23 cellular contexts compared by ENCODE assay signal in genomic region chr2:104091894-104092293, GRCh38.
DNase-seq lines count a peak whose midpoint lies in the region; ATAC-seq, FAIRE-seq and TF ChIP-seq lines count a peak whose summit lies in the region.
"Had no signal": no experiment of that assay in that cellular context is flagged by ENCODE, and none has a peak within 500 bp of the region (broad histone marks: within the 10 kb centered on the region; RNA-seq: fewer than 3 reads in every experiment).

No MANE protein-coding gene starts in this region.

- H3K27me3 ChIP-seq in NT2/D1 (ENCODE audit: insufficient read depth, insufficient read length) (no peaks in the 10 kb centered on the region), H1 (replicated peaks in 1 of 4; ENCODE audit: control insufficient read depth in 3 of 4, extremely low read depth in 1 of 4, insufficient read depth in 3 of 4, low read length in 3 of 4) (no peaks in the 10 kb centered on the region), testis (no peaks in the 10 kb centered on the region), gastroesophageal sphincter (no peaks in the 10 kb centered on the region)
- H3K27me3 ChIP-seq: BE2C had no signal

- no peak overlapping the region for H4K8ac ChIP-seq in H1 (ENCODE audit: extremely low read depth, insufficient read depth, low read length)

- H3K4me2 ChIP-seq in H1 (ENCODE audit: insufficient read depth in 1 of 2, low read depth in 2 of 2, low read length in 2 of 2) = peak overlapping the region in 1 of 2 experiments; percentile 26; a peak in 1 of 4 replicates

- no peaks in the 10 kb centered on the region for H3K36me3 ChIP-seq in NT2/D1 (ENCODE audit: insufficient read depth, insufficient read length, low read length)
- H3K36me3 ChIP-seq in H1 (ENCODE audit: control insufficient read depth in 2 of 4, insufficient read depth in 4 of 4, low read length in 3 of 4) = no peaks in the 10 kb centered on the region
- no peaks in the 10 kb centered on the region for H3K36me3 ChIP-seq in testis (ENCODE audit: low read depth, missing control alignments)
- H3K36me3 ChIP-seq in gastroesophageal sphincter = no peaks in the 10 kb centered on the region
- H3K36me3 ChIP-seq: BE2C, HAP-1 had no signal

- no peak for TF ChIP-seq CTCF in H1 (IDR thresholded peaks at IDR 0.05; ENCODE audit: control extremely low read depth in 1 of 3, insufficient read depth in 1 of 3, low read depth in 1 of 3, low read length in 3 of 3)
- TF ChIP-seq CTCF in testis (IDR thresholded peaks at IDR 0.05) = no peak
- TF ChIP-seq CTCF in gastroesophageal sphincter (IDR thresholded peaks at IDR 0.05) = no peak
- TF ChIP-seq CTCF in foreskin fibroblast (IDR thresholded peaks at IDR 0.05; ENCODE audit: low read depth, low read length) = no peak

- no peak overlapping the region for H3K4ac ChIP-seq in H1 (replicated peaks; ENCODE audit: insufficient read length, low read depth, low read length)

- H2AFZ ChIP-seq in H1 (ENCODE audit: low read length) = peak overlapping the region; percentile 2; the same call in 1 of the 2 replicates

- H3K4me3 ChIP-seq in NT2/D1 (ENCODE audit: insufficient read length, low read depth) = no peak overlapping the region
- H3K4me3 ChIP-seq in H1 (ENCODE audit: extremely low read depth in 1 of 4, insufficient read depth in 2 of 4, low read depth in 3 of 4, low read length in 4 of 4) = no peak overlapping the region
- no peak overlapping the region for H3K4me3 ChIP-seq in testis
- no peak overlapping the region for H3K4me3 ChIP-seq in gastroesophageal sphincter
- no peak overlapping the region for H3K4me3 ChIP-seq in foreskin fibroblast (ENCODE audit: low read depth in 1 of 2, low read length in 2 of 2)
- H3K4me3 ChIP-seq: GM12878, HAP-1 had no signal

- H3K79me1 ChIP-seq in H1 (ENCODE audit: low read depth, low read length) = no peaks in the 10 kb centered on the region

- no peak overlapping the region for H2BK15ac ChIP-seq in H1 (ENCODE audit: low read length)

- H4K91ac ChIP-seq in H1 (replicated peaks; ENCODE audit: insufficient read length, low read length) = no peak overlapping the region

- no peak overlapping the region for H3K23ac ChIP-seq in H1 (ENCODE audit: insufficient read length)

- TF ChIP-seq RAD21 in H1 (IDR thresholded peaks at IDR 0.05 in 1 of 2, conservative IDR thresholded peaks at IDR 0.05 in 1 of 2; ENCODE audit: low read depth in 2 of 2, low read length in 2 of 2) = no peak

- no peak for ATAC-seq in GM21825 (IDR thresholded peaks at IDR 0.05; ENCODE audit: unreplicated experiment)
- ATAC-seq in gastroesophageal sphincter = no peak
- ATAC-seq: GM12878 had no signal

- CTCF ChIA-PET in H1 (lab: Charles Lee; ENCODE audit: partially characterized antibody) = no interaction called here

- TF ChIP-seq POLR2A in H1 (IDR thresholded peaks at IDR 0.05; ENCODE audit: control extremely low read depth in 1 of 2, low read depth in 2 of 2, low read length in 2 of 2) (no peak), testis (IDR thresholded peaks at IDR 0.05) (no peak), gastroesophageal sphincter (IDR thresholded peaks at IDR 0.05) (no peak)

- H4K5ac ChIP-seq in H1 (ENCODE audit: insufficient read length, low read depth, low read length) = no peak overlapping the region

- no peaks in the 10 kb centered on the region for H3K4me1 ChIP-seq in NT2/D1 (ENCODE audit: insufficient read depth, insufficient read length)
- H3K4me1 ChIP-seq in H1 (replicated peaks in 1 of 4; ENCODE audit: control insufficient read depth in 3 of 4, insufficient read depth in 4 of 4, low read length in 3 of 4) = peaks cover 0 to 3% (median under 1%) of the 10 kb centered on the region in 4 experiments; a peak in 3 of 7 replicates
- H3K4me1 ChIP-seq in testis = no peaks in the 10 kb centered on the region
- no peaks in the 10 kb centered on the region for H3K4me1 ChIP-seq in gastroesophageal sphincter
- H3K4me1 ChIP-seq: BE2C, HAP-1 had no signal

- no peak overlapping the region for H2BK20ac ChIP-seq in H1 (ENCODE audit: low read length)

- intact Hi-C loops in testis (cut with DNase I; ENCODE audit: low total_unique reads) = no loop called here

- no peak overlapping the region for H2BK120ac ChIP-seq in H1 (replicated peaks; ENCODE audit: low read depth, low read length)

- no peak overlapping the region for H3K27ac ChIP-seq in H1 (ENCODE audit: low read depth, low read length)
- peak overlapping the region; percentile 37 to 51 for H3K27ac ChIP-seq in testis
- no peak overlapping the region for H3K27ac ChIP-seq in gastroesophageal sphincter
- H3K27ac ChIP-seq: HL-60 had no signal

- H3K79me2 ChIP-seq in H1 (ENCODE audit: control insufficient read depth in 1 of 2, insufficient read depth in 2 of 2, low read length in 2 of 2) = no peaks in the 10 kb centered on the region

- H3K18ac ChIP-seq in H1 (ENCODE audit: extremely low read depth, low read length) = no peak overlapping the region

- POLR2A ChIA-PET in H1 (lab: Charles Lee; ENCODE audit: partially characterized antibody) = no interaction called here

- H2BK5ac ChIP-seq in H1 (ENCODE audit: low read depth, low read length) = no peak overlapping the region

- H3K9me3 ChIP-seq in NT2/D1 (ENCODE audit: insufficient read depth, low read length) (no peaks in the 10 kb centered on the region; the same call in 1 of the 2 replicates), H1 (ENCODE audit: insufficient read depth in 2 of 2, low read depth in 1 of 2, low read length in 1 of 2) (peaks cover 2 to 6% of the 10 kb centered on the region in 2 experiments; a peak in 2 of 4 replicates), testis (no peaks in the 10 kb centered on the region), gastroesophageal sphincter (no peaks in the 10 kb centered on the region)
- H3K9me3 ChIP-seq: BE2C, HAP-1 had no signal

- DNase-seq in NT2/D1 (ENCODE audit: low read depth, low spot score) (peak; percentile 32), H1 (ENCODE audit: low read depth in 1 of 2, low spot score in 2 of 2) (no peak), iPS-NIHi11 (ENCODE audit: low spot score) (peak; percentile 21), testis (peak; percentile 37), foreskin fibroblast (no peak)
- no peak for DNase-seq in central memory CD4-positive, alpha-beta T cell
- DNase-seq: ACHN; BE2C; C1 segment of cervical spinal cord; CD4-positive, CD25-positive, alpha-beta regulatory T cell; CD8-positive, alpha-beta memory T cell; COR-L47; DMS 273 treated with DMSO at 0.1 percent for 48 hours; DMS53; DND-41; EL; KBM-7 had no signal

- no peaks in the 10 kb centered on the region for H4K20me1 ChIP-seq in H1 (replicated peaks in 1 of 2; ENCODE audit: control insufficient read depth in 1 of 2, insufficient read depth in 2 of 2, low read length in 2 of 2)

- no peak overlapping the region for H3K14ac ChIP-seq in H1 (ENCODE audit: insufficient read length)

- TF ChIP-seq EP300 in H1 (IDR thresholded peaks at IDR 0.05; ENCODE audit: borderline replicate concordance in 1 of 2, low read depth in 2 of 2, low read length in 2 of 2) = no peak
- no peak for TF ChIP-seq EP300 in gastroesophageal sphincter (IDR thresholded peaks at IDR 0.05)

- no peak overlapping the region for H3K56ac ChIP-seq in H1 (replicated peaks; ENCODE audit: insufficient read length, low read depth, low read length)

- H3K9ac ChIP-seq in NT2/D1 (ENCODE audit: insufficient read length, low read depth) = no peak overlapping the region
- H3K9ac ChIP-seq in H1 (replicated peaks in 1 of 4; ENCODE audit: extremely low read depth in 1 of 4, low read depth in 3 of 4, low read length in 3 of 4) = no peak overlapping the region

- H2BK12ac ChIP-seq in H1 (ENCODE audit: low read depth, low read length) = no peak overlapping the region

- no peak overlapping the region for H2AK5ac ChIP-seq in H1 (ENCODE audit: low read depth, low read length)

- FAIRE-seq in H1 (lab: Jason Lieb, UNC) = peak; percentile 36
- FAIRE-seq: A204.1, GM12878 had no signal

- no peaks in the 10 kb centered on the region for H3K23me2 ChIP-seq in H1 (ENCODE audit: low read depth, low read length)

TF ChIP-seq in H1, 55 proteins besides CTCF, POLR2A, EP300 and RAD21:
- no peak for TF ChIP-seq USF2 (IDR thresholded peaks at IDR 0.05; ENCODE audit: low read length)
- peak; percentile 42 for TF ChIP-seq NANOG (IDR thresholded peaks at IDR 0.05; ENCODE audit: insufficient read depth, low read depth, low read length, poor library complexity, severe bottlenecking)
- no peak for TF ChIP-seq KDM5A (IDR thresholded peaks at IDR 0.05; ENCODE audit: low read length)
TF ChIP-seq in H1: peak in this region for 1.

Comparison
In these comparisons a context has a peak if more than half of its experiments do, and no peak if none do; other contexts are left out.
1. DNase-seq: peak in NT2/D1 (single experiment), iPS-NIHi11 (single experiment) and testis (single experiment); none in H1 (0 of 2), foreskin fibroblast (0 of 2) and central memory CD4-positive, alpha-beta T cell (single experiment).
2. H3K27ac ChIP-seq: peak in testis (2 of 2); none in H1 (single experiment) and gastroesophageal sphincter (0 of 4).